In genomic region chr3:70387889-70388288, GRCh38 we compare ENCODE assay signal across 20 cellular contexts.
DNase-seq lines count a peak whose midpoint lies in the region; ATAC-seq, FAIRE-seq and TF ChIP-seq lines count a peak whose summit lies in the region.
"Had no signal": no experiment of that assay in that cellular context is flagged by ENCODE, and none has a peak within 500 bp of the region (broad histone marks: within the 10 kb centered on the region; RNA-seq: fewer than 3 reads in every experiment).

No MANE protein-coding gene starts in this region.

- no peak for DNase-seq in GM18507 (ENCODE audit: extremely low spot score, insufficient read length, low read depth)
- DNase-seq in bronchial epithelial cell (ENCODE audit: low read depth), result peak; percentile 2
- peak; percentile 4 for DNase-seq in epithelial cell of esophagus (ENCODE audit: low read depth)
- DNase-seq in superior temporal gyrus (ENCODE audit: extremely low spot score), result no peak
- DNase-seq: AML-193; Caco-2; Calu3; CD4-positive, alpha-beta T cell; CD8-positive, alpha-beta T cell; DMS79 treated with DMSO at 0.1 percent for 48 hours; GF-D8 had no signal

- H3K36me3 ChIP-seq in bronchial epithelial cell (ENCODE audit: control insufficient read depth, insufficient read depth, low read length), result no peaks in the 10 kb centered on the region
- H3K36me3 ChIP-seq: BLaER1 treated with 17β-estradiol and CSF1 and Interleukin-3, amounts not matched to agents 10 nM and 100 nM had no signal

- no peaks in the 10 kb centered on the region for H3K27me3 ChIP-seq in bronchial epithelial cell (ENCODE audit: control insufficient read depth, insufficient read depth, low read length)
- H3K27me3 ChIP-seq: BLaER1 treated with 17β-estradiol and CSF1 and Interleukin-3, amounts not matched to agents 10 nM and 100 nM had no signal

- no peak for TF ChIP-seq CTCF in bronchial epithelial cell (IDR thresholded peaks at IDR 0.05; ENCODE audit: insufficient read depth, low read length, severe bottlenecking)
- TF ChIP-seq CTCF in epithelial cell of esophagus (IDR thresholded peaks at IDR 0.05; ENCODE audit: insufficient read depth, low read depth, low read length, missing control alignments), result no peak

- ATAC-seq in HG02885 (IDR thresholded peaks at IDR 0.05; ENCODE audit: poor library complexity, unreplicated experiment) (peak; percentile 31), GM19452 (IDR thresholded peaks at IDR 0.05; ENCODE audit: unreplicated experiment) (no peak), GM21367 (IDR thresholded peaks at IDR 0.05; ENCODE audit: unreplicated experiment) (no peak)
- ATAC-seq: A549; CD8-positive, alpha-beta T cell had no signal

- FAIRE-seq in GM18507 (lab: Jason Lieb, UNC) (peak; percentile 53), bronchial epithelial cell (lab: Jason Lieb, UNC) (no peak)
- FAIRE-seq: A549, D721Med, G401.6, GM12891, GM19239 had no signal

- no peak overlapping the region for H3K4me3 ChIP-seq in bronchial epithelial cell (ENCODE audit: low read depth, low read length)
- H3K4me3 ChIP-seq in epithelial cell of esophagus (ENCODE audit: low read length), result no peak overlapping the region
- H3K4me3 ChIP-seq: A549; BLaER1 treated with 17β-estradiol and CSF1 and Interleukin-3, amounts not matched to agents 10 nM and 100 nM had no signal

Comparison
In these comparisons a context has a peak if more than half of its experiments do, and no peak if none do; other contexts are left out.
1. DNase-seq: peak in bronchial epithelial cell (single experiment) and epithelial cell of esophagus (single experiment); none in GM18507 (single experiment) and superior temporal gyrus (single experiment).